In the genomic region with DNA sequence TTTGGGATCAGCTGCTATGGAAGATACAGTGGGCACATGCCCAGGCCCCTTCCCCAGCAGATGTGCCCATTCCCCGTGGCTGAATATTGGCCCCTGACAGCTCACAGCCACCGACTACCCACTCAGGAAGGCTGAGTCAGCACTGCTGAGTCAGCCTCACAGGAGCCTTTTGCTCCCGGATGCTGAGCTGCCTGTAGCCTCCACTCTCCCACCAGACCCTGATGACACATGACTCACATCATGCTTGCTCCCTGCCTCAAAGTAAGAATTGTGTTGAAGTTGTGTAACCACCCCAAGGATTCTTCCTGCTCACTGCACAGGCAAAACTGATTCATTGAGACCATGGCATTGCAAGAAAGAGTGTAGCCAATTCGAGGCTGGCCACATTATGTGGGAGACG, we compare ENCODE assay signal across 12 cellular contexts.
DNase-seq lines count a peak whose midpoint lies in the region; TF ChIP-seq lines count a peak whose summit lies in the region.
"Had no signal": no experiment of that assay in that cellular context is flagged by ENCODE, and none has a peak within 500 bp of the region (broad histone marks: within the 10 kb centered on the region; RNA-seq: fewer than 3 reads in every experiment).

No MANE protein-coding gene starts in this region.

- CTCF ChIA-PET in MCF 10A (lab: Yijun Ruan, JAX): interaction anchor here (0.6 kb wide), 1 partner anchor 41 kb away, joined by 7 read pairs; no protein-coding TSS in a partner anchor
- CTCF ChIA-PET in activated CD4-positive, alpha-beta memory T cell treated with anti-CD3 and anti-CD28 coated beads for 36 hours (lab: Charles Lee): interaction anchor here (0.7 kb wide), 1 partner anchor 20 kb away, joined by 3 read pairs; no protein-coding TSS in a partner anchor
- CTCF ChIA-PET in CD4-positive, alpha-beta memory T cell (lab: Charles Lee; ENCODE audit: partially characterized antibody): no interaction called here
- CTCF ChIA-PET in OCI-LY7 (lab: Charles Lee; ENCODE audit: unreplicated experiment): no interaction called here

- no peaks in the 10 kb centered on the region for H4K20me1 ChIP-seq in neural progenitor cell (ENCODE audit: low read depth)
- H4K20me1 ChIP-seq in OCI-LY7 (ENCODE audit: insufficient read depth, low read length): no peaks in the 10 kb centered on the region

- H3K79me2 ChIP-seq in neural progenitor cell (ENCODE audit: low read depth): no peaks in the 10 kb centered on the region
- no peaks in the 10 kb centered on the region for H3K79me2 ChIP-seq in OCI-LY7 (ENCODE audit: insufficient read depth, low read depth, low read length)

- no peak for TF ChIP-seq POLR2A in breast epithelium (IDR thresholded peaks at IDR 0.05)

- H3F3A ChIP-seq in neural progenitor cell (ENCODE audit: low read depth): peaks cover 9% of the 10 kb centered on the region

- H3K4me3 ChIP-seq in breast epithelium (no peak overlapping the region), neural progenitor cell (no peak overlapping the region), OCI-LY7 (ENCODE audit: low read depth, low read length, poor library complexity, severe bottlenecking) (no peak overlapping the region)
- no peak overlapping the region for H3K4me3 ChIP-seq in CD4-positive, alpha-beta memory T cell (ENCODE audit: low read length in 2 of 2)
- H3K4me3 ChIP-seq: right atrium auricular region had no signal

- H3K27me3 Mint-ChIP-seq in MCF 10A (ENCODE audit: insufficient read depth, unreplicated experiment) (peaks cover 61% of the 10 kb centered on the region), neural progenitor cell (ENCODE audit: insufficient read depth, low read depth) (peaks cover 9% of the 10 kb centered on the region)
- H3K27me3 Mint-ChIP-seq in activated CD4-positive, alpha-beta memory T cell treated with anti-CD3 and anti-CD28 coated beads for 36 hours: peaks cover 12% of the 10 kb centered on the region
- H3K27me3 Mint-ChIP-seq in CD4-positive, alpha-beta memory T cell: peaks cover 5 to 8% of the 10 kb centered on the region in 2 donors

- H3K9me3 Mint-ChIP-seq in MCF 10A (ENCODE audit: unreplicated experiment) (no peaks in the 10 kb centered on the region), neural progenitor cell (peaks cover 2% of the 10 kb centered on the region)
- no peaks in the 10 kb centered on the region for H3K9me3 Mint-ChIP-seq in activated CD4-positive, alpha-beta memory T cell treated with anti-CD3 and anti-CD28 coated beads for 36 hours
- peaks cover 0 to 8% (median 0%) of the 10 kb centered on the region in 8 donors for H3K9me3 Mint-ChIP-seq in CD4-positive, alpha-beta memory T cell
- H3K9me3 Mint-ChIP-seq: CD4-positive, alpha-beta T cell had no signal

- BruUV-seq in MCF 10A (replicated peaks; lab: Mats Ljungman, UMichigan): no TSS peak
- no TSS peak for BruUV-seq in OCI-LY7 (replicated peaks; lab: Mats Ljungman, UMichigan)

- no peak overlapping the region for H3K9ac ChIP-seq in neural progenitor cell

- H2AFZ ChIP-seq in neural progenitor cell (replicated peaks) (no peak overlapping the region), OCI-LY7 (ENCODE audit: low read length) (no peak overlapping the region)

- H3K4me1 ChIP-seq in breast epithelium (no peaks in the 10 kb centered on the region), neural progenitor cell (peaks cover 23% of the 10 kb centered on the region), OCI-LY7 (ENCODE audit: insufficient read depth, low read length, poor library complexity, severe bottlenecking) (no peaks in the 10 kb centered on the region)
- H3K4me1 ChIP-seq in CD4-positive, alpha-beta memory T cell (ENCODE audit: insufficient read depth, low read length): no peaks in the 10 kb centered on the region
- H3K4me1 ChIP-seq: right atrium auricular region had no signal

- H3K9me3 ChIP-seq in breast epithelium (no peaks in the 10 kb centered on the region), neural progenitor cell (ENCODE audit: low read depth) (no peaks in the 10 kb centered on the region), OCI-LY7 (ENCODE audit: low read length) (no peaks in the 10 kb centered on the region)
- no peaks in the 10 kb centered on the region for H3K9me3 ChIP-seq in CD4-positive, alpha-beta memory T cell (ENCODE audit: control insufficient read depth in 1 of 2, low read length in 2 of 2)
- H3K9me3 ChIP-seq: right atrium auricular region had no signal

- POLR2A ChIA-PET in MCF 10A (lab: Yijun Ruan, JAX) (no interaction called here), OCI-LY7 (lab: Charles Lee) (no interaction called here)
- POLR2A ChIA-PET in activated CD4-positive, alpha-beta memory T cell treated with anti-CD3 and anti-CD28 coated beads for 36 hours (lab: Charles Lee): interaction anchor here (1.0 kb wide), 1 partner anchor 30 kb away, joined by 3 read pairs; no protein-coding TSS in a partner anchor
- POLR2A ChIA-PET in CD4-positive, alpha-beta memory T cell (lab: Charles Lee; ENCODE audit: partially characterized antibody): no interaction called here

- no peaks in the 10 kb centered on the region for H3K9me2 ChIP-seq in OCI-LY7 (ENCODE audit: insufficient read depth, low read length)

- H3K4me1 Mint-ChIP-seq in MCF 10A (ENCODE audit: insufficient read depth, unreplicated experiment) (peaks cover 5% of the 10 kb centered on the region), neural progenitor cell (peaks cover 24% of the 10 kb centered on the region)
- peaks cover 4% of the 10 kb centered on the region for H3K4me1 Mint-ChIP-seq in activated CD4-positive, alpha-beta memory T cell treated with anti-CD3 and anti-CD28 coated beads for 36 hours (ENCODE audit: low read depth)
- H3K4me1 Mint-ChIP-seq in CD4-positive, alpha-beta memory T cell: no peaks in the 10 kb centered on the region

- H3K4me3 Mint-ChIP-seq in MCF 10A (ENCODE audit: unreplicated experiment) (no peak overlapping the region), neural progenitor cell (no peak overlapping the region)
- H3K4me3 Mint-ChIP-seq in activated CD4-positive, alpha-beta memory T cell treated with anti-CD3 and anti-CD28 coated beads for 36 hours: no peak overlapping the region
- H3K4me3 Mint-ChIP-seq in CD4-positive, alpha-beta memory T cell: no peak overlapping the region
- H3K4me3 Mint-ChIP-seq: CD4-positive, alpha-beta T cell had no signal

- H3K27ac Mint-ChIP-seq in MCF 10A (ENCODE audit: low read depth, unreplicated experiment) (no peak overlapping the region), neural progenitor cell (no peak overlapping the region)
- no peak overlapping the region for H3K27ac Mint-ChIP-seq in activated CD4-positive, alpha-beta memory T cell treated with anti-CD3 and anti-CD28 coated beads for 36 hours
- no peak overlapping the region for H3K27ac Mint-ChIP-seq in CD4-positive, alpha-beta memory T cell
- H3K27ac Mint-ChIP-seq: CD4-positive, alpha-beta T cell had no signal

- no peaks in the 10 kb centered on the region for H3K36me3 ChIP-seq in breast epithelium
- no peaks in the 10 kb centered on the region for H3K36me3 ChIP-seq in CD4-positive, alpha-beta memory T cell (ENCODE audit: insufficient read depth, low read length)
- H3K36me3 ChIP-seq in neural progenitor cell: no peaks in the 10 kb centered on the region
- H3K36me3 ChIP-seq in OCI-LY7 (ENCODE audit: insufficient read depth, low read length): no peaks in the 10 kb centered on the region
- H3K36me3 ChIP-seq: right atrium auricular region had no signal

- H3K27me3 ChIP-seq in breast epithelium (no peaks in the 10 kb centered on the region), neural progenitor cell (no peaks in the 10 kb centered on the region)
- no peaks in the 10 kb centered on the region for H3K27me3 ChIP-seq in CD4-positive, alpha-beta memory T cell (ENCODE audit: insufficient read depth, low read length)
- H3K27me3 ChIP-seq: right atrium auricular region had no signal

- H3K36me3 Mint-ChIP-seq in MCF 10A (ENCODE audit: insufficient read depth, unreplicated experiment): peaks cover 6% of the 10 kb centered on the region
- no peaks in the 10 kb centered on the region for H3K36me3 Mint-ChIP-seq in activated CD4-positive, alpha-beta memory T cell treated with anti-CD3 and anti-CD28 coated beads for 36 hours
- H3K36me3 Mint-ChIP-seq in CD4-positive, alpha-beta memory T cell: no peaks in the 10 kb centered on the region
- H3K36me3 Mint-ChIP-seq in neural progenitor cell: peaks cover 2% of the 10 kb centered on the region

- intact Hi-C loops in MCF 10A (cut with micrococcal nuclease) (no loop called here), breast epithelium (cut with DNase I; ENCODE audit: low total_unique reads) (no loop called here), OCI-LY7 (cut with micrococcal nuclease; ENCODE audit: unreplicated experiment) (no loop called here)
- intact Hi-C loops in activated CD4-positive, alpha-beta memory T cell treated with anti-CD3 and anti-CD28 coated beads for 36 hours (cut with micrococcal nuclease): no loop called here
- intact Hi-C loops in CD4-positive, alpha-beta memory T cell (cut with micrococcal nuclease): no loop called here

- H3K27ac ChIP-seq in breast epithelium (no peak overlapping the region), neural progenitor cell (no peak overlapping the region), OCI-LY7 (ENCODE audit: low read depth, low read length, poor library complexity, severe bottlenecking) (no peak overlapping the region)
- H3K27ac ChIP-seq in CD4-positive, alpha-beta memory T cell (ENCODE audit: low read depth, low read length): no peak overlapping the region
- H3K27ac ChIP-seq: right atrium auricular region had no signal

- H3K4me2 ChIP-seq in neural progenitor cell (no peak overlapping the region), OCI-LY7 (ENCODE audit: low read length) (no peak overlapping the region)

- no peak for TF ChIP-seq CTCF in MCF 10A (IDR thresholded peaks at IDR 0.05; ENCODE audit: unreplicated experiment)
- TF ChIP-seq CTCF in breast epithelium (IDR thresholded peaks at IDR 0.05): no peak
- no peak for TF ChIP-seq CTCF in neural progenitor cell (IDR thresholded peaks at IDR 0.05)
- TF ChIP-seq CTCF in OCI-LY7 (conservative IDR thresholded peaks at IDR 0.05; ENCODE audit: low read length): no peak

- DNase-seq in MCF 10A (ENCODE audit: unreplicated experiment): peak; percentile 54
- DNase-seq in breast epithelium (ENCODE audit: low spot score in 2 of 2): no peak
- DNase-seq in activated CD4-positive, alpha-beta memory T cell treated with anti-CD3 and anti-CD28 coated beads for 36 hours: peak; percentile 53
- DNase-seq in islet precursor cell: peak; percentile 87
- DNase-seq in CD4-positive, alpha-beta memory T cell: no peak
- no peak for DNase-seq in neural progenitor cell (ENCODE audit: low spot score)
- no peak for DNase-seq in OCI-LY7 (ENCODE audit: low spot score)
- DNase-seq in amniotic stem cell (lab: John Stamatoyannopoulos, UW): no peak
- DNase-seq: CD4-positive, alpha-beta T cell; left cardiac atrium; NCI-H1930 had no signal

Comparison
In these comparisons a context has a peak if more than half of its experiments do, and no peak if none do; other contexts are left out.
1. DNase-seq: peak in MCF 10A (single experiment), activated CD4-positive, alpha-beta memory T cell treated with anti-CD3 and anti-CD28 coated beads for 36 hours (single experiment) and islet precursor cell (single experiment); none in breast epithelium (0 of 2), CD4-positive, alpha-beta memory T cell (0 of 5), neural progenitor cell (single experiment), OCI-LY7 (single experiment) and amniotic stem cell (single experiment).
2. CTCF ChIA-PET loops: an anchor here in MCF 10A (0.6 kb wide) and activated CD4-positive, alpha-beta memory T cell treated with anti-CD3 and anti-CD28 coated beads for 36 hours (0.7 kb wide); none called in CD4-positive, alpha-beta memory T cell and OCI-LY7.